8 cellular contexts compared by ENCODE assay signal in the genomic region with DNA sequence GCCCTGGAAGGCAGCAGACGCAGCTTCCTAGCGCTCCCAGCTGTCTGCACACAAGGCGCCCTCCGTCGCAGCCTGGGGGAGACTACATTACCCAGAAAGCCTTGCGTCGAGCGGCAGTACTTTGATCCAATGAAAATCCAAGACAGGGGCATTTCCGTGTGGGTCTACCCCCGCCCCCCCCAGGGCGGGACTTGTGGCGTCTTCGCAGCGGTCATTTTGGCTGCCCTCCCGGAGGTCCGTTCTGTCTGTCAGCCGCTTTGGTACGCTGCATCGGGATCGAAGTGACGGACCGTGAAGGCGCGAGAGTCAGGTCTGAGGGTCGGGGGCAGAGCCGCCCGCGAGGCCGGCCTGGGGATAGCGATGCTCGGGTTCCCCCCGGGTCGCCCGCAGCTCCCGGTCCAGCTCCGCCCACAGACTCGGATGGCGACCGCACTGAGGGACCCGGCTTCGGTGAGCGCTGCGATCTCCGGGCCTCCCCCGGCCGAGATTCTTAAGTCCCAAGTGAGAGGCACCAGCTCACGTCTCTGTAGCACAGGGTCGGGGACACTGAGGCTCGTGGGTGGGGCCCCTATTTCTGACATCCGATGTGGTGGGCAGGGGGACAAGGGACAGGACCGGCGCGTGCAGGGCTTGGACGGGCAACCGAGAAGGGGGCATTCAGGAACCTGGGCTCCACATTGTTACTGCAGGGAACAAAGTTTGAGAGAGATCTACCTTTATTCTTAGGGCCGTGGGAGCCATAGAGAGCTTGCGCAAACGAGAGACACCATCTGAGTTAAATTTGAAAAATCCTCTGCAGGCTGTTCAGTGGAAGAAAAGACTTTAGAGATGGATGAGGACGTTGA. TPM values are rescaled to one million over a fixed set of nuclear protein-coding genes. Genes with fewer than 3 reads are reported as not detected.
A peak's percentile ranks its signal among the peaks of the same experiment; 100 is the strongest.
DNase-seq lines count a peak whose midpoint lies in the region; ATAC-seq and TF ChIP-seq lines count a peak whose summit lies in the region.

A gene (plus strand): TSS at position 182 of the 845 bp plus-strand sequence. CDS start 179 bp downstream, at position 361.

- H3K79me2 ChIP-seq in fibroblast of lung (ENCODE audit: control insufficient read depth, insufficient read depth, low read length), result no peaks in the 10 kb centered on the region

- peak within 1 kb of the TSS; percentile 88 for H2AFZ ChIP-seq in fibroblast of lung (ENCODE audit: low read length)

- H3K27ac Mint-ChIP-seq in activated T-helper 1 cell treated with anti-CD3 and anti-CD28 coated beads, Interleukin-12 subunit alpha, Interleukin-12 subunit beta, Interleukin-2, Interleukin-4 antibody, amounts not matched to agents 30 ng/mL and 10 ng/mL and 1 ng/mL, durations not matched to agents 14 hours and 24 hours and 36 hours, result peak within 1 kb of the TSS; percentile 78
- H3K27ac Mint-ChIP-seq in naive B cell, result peak within 1 kb of the TSS; percentile 67 to 96 (median 93)
- peak within 1 kb of the TSS; percentile 89 for H3K27ac Mint-ChIP-seq in stimulated activated effector memory CD8-positive, alpha-beta T cell treated with anti-CD3 and anti-CD28 coated beads, Interleukin-12 subunit alpha, Interleukin-12 subunit beta, amount 100 ng/mL, for 72 hours

- peaks cover 19% of the 10 kb centered on the region for H3K4me1 Mint-ChIP-seq in activated T-helper 1 cell treated with anti-CD3 and anti-CD28 coated beads, Interleukin-12 subunit alpha, Interleukin-12 subunit beta, Interleukin-2, Interleukin-4 antibody, amounts not matched to agents 30 ng/mL and 10 ng/mL and 1 ng/mL, durations not matched to agents 14 hours and 24 hours and 36 hours (ENCODE audit: low read depth)
- H3K4me1 Mint-ChIP-seq in naive B cell, result peaks cover 20 to 31% (median 21%) of the 10 kb centered on the region in 3 donors
- peaks cover 30% of the 10 kb centered on the region for H3K4me1 Mint-ChIP-seq in stimulated activated effector memory CD8-positive, alpha-beta T cell treated with anti-CD3 and anti-CD28 coated beads, Interleukin-12 subunit alpha, Interleukin-12 subunit beta, amount 100 ng/mL, for 72 hours

- no peak for TF ChIP-seq CTCF in fibroblast of lung (conservative IDR thresholded peaks at IDR 0.05 in 1 of 2, IDR thresholded peaks at IDR 0.05 in 1 of 2; ENCODE audit: low read depth in 1 of 2, low read length in 2 of 2)

- H3K27ac ChIP-seq in fibroblast of lung (ENCODE audit: insufficient read depth, low read length), result peak within 1 kb of the TSS; percentile 71

- H3K9me3 ChIP-seq in fibroblast of lung (ENCODE audit: control insufficient read depth, insufficient read depth, low read depth, low read length), result no peaks in the 10 kb centered on the region

- peak within 1 kb of the TSS; percentile 74 for H3K9ac ChIP-seq in fibroblast of lung (ENCODE audit: insufficient read depth, low read length)

- peaks cover 38% of the 10 kb centered on the region for H3K36me3 Mint-ChIP-seq in activated T-helper 1 cell treated with anti-CD3 and anti-CD28 coated beads, Interleukin-12 subunit alpha, Interleukin-12 subunit beta, Interleukin-2, Interleukin-4 antibody, amounts not matched to agents 30 ng/mL and 10 ng/mL and 1 ng/mL, durations not matched to agents 14 hours and 24 hours and 36 hours (ENCODE audit: low read depth)
- H3K36me3 Mint-ChIP-seq in naive B cell, result peaks cover 28 to 31% of the 10 kb centered on the region in 2 donors
- H3K36me3 Mint-ChIP-seq in stimulated activated effector memory CD8-positive, alpha-beta T cell treated with anti-CD3 and anti-CD28 coated beads, Interleukin-12 subunit alpha, Interleukin-12 subunit beta, amount 100 ng/mL, for 72 hours, result peaks cover 48% of the 10 kb centered on the region

- H3K27me3 ChIP-seq in fibroblast of lung (ENCODE audit: control insufficient read depth, insufficient read depth, low read length), result no peaks in the 10 kb centered on the region

- H3K36me3 ChIP-seq in fibroblast of lung (ENCODE audit: control insufficient read depth, insufficient read depth, low read length), result peaks cover 4% of the 10 kb centered on the region

- peak within 1 kb of the TSS; percentile 85 for H3K4me2 ChIP-seq in fibroblast of lung (ENCODE audit: extremely low read depth, insufficient read depth, low read length)

- DNase-seq in DMS79 treated with DMSO at 0.1 percent for 48 hours (lab: John Stamatoyannopoulos, UW), result peak; percentile 93
- DNase-seq in KG1 (lab: John Stamatoyannopoulos, UW), result peak; percentile 86
- DNase-seq in RKO (ENCODE audit: low spot score), result peak; percentile 90
- DNase-seq in activated T-helper 1 cell treated with anti-CD3 and anti-CD28 coated beads, Interleukin-12 subunit alpha, Interleukin-12 subunit beta, Interleukin-2, Interleukin-4 antibody, amounts not matched to agents 30 ng/mL and 10 ng/mL and 1 ng/mL, durations not matched to agents 14 hours and 24 hours and 36 hours (ENCODE audit: low spot score), result peak; percentile 80
- peak; percentile 93 to 94 for DNase-seq in fibroblast of lung (ENCODE audit: low read depth in 2 of 2)
- peak; percentile 85 for DNase-seq in naive B cell
- peak; percentile 69 to 91 for DNase-seq in stimulated activated effector memory CD8-positive, alpha-beta T cell treated with anti-CD3 and anti-CD28 coated beads, Interleukin-12 subunit alpha, Interleukin-12 subunit beta, amount 100 ng/mL, for 72 hours (ENCODE audit: low spot score in 2 of 2)

- H3K4me3 Mint-ChIP-seq in activated T-helper 1 cell treated with anti-CD3 and anti-CD28 coated beads, Interleukin-12 subunit alpha, Interleukin-12 subunit beta, Interleukin-2, Interleukin-4 antibody, amounts not matched to agents 30 ng/mL and 10 ng/mL and 1 ng/mL, durations not matched to agents 14 hours and 24 hours and 36 hours, result peak within 1 kb of the TSS; percentile 89
- H3K4me3 Mint-ChIP-seq in naive B cell, result peak within 1 kb of the TSS; percentile 86 to 98 (median 95)
- H3K4me3 Mint-ChIP-seq in stimulated activated effector memory CD8-positive, alpha-beta T cell treated with anti-CD3 and anti-CD28 coated beads, Interleukin-12 subunit alpha, Interleukin-12 subunit beta, amount 100 ng/mL, for 72 hours, result peak within 1 kb of the TSS; percentile 90

- no peaks in the 10 kb centered on the region for H4K20me1 ChIP-seq in fibroblast of lung (ENCODE audit: control insufficient read depth, extremely low read depth, insufficient read depth, low read length)

- H3K9me3 Mint-ChIP-seq in activated T-helper 1 cell treated with anti-CD3 and anti-CD28 coated beads, Interleukin-12 subunit alpha, Interleukin-12 subunit beta, Interleukin-2, Interleukin-4 antibody, amounts not matched to agents 30 ng/mL and 10 ng/mL and 1 ng/mL, durations not matched to agents 14 hours and 24 hours and 36 hours, result peaks cover 47% of the 10 kb centered on the region
- peaks cover 5 to 23% (median 19%) of the 10 kb centered on the region in 7 donors for H3K9me3 Mint-ChIP-seq in naive B cell
- peaks cover 25% of the 10 kb centered on the region for H3K9me3 Mint-ChIP-seq in stimulated activated effector memory CD8-positive, alpha-beta T cell treated with anti-CD3 and anti-CD28 coated beads, Interleukin-12 subunit alpha, Interleukin-12 subunit beta, amount 100 ng/mL, for 72 hours

- H3K4me3 ChIP-seq in fibroblast of lung (replicated peaks in 1 of 4; ENCODE audit: control extremely low read depth in 1 of 4, insufficient read depth in 1 of 4, low read depth in 3 of 4, low read length in 4 of 4), result peak within 1 kb of the TSS; percentile 78 to 96 (median 90)

- ATAC-seq in GM21723 (IDR thresholded peaks at IDR 0.05; ENCODE audit: unreplicated experiment) (peak; percentile 94), naive B cell (ENCODE audit: low read depth in 2 of 2) (peak; percentile 100)
- peak; percentile 100 for ATAC-seq in stimulated activated effector memory CD8-positive, alpha-beta T cell treated with anti-CD3 and anti-CD28 coated beads, Interleukin-12 subunit alpha, Interleukin-12 subunit beta, amount 100 ng/mL, for 72 hours

- intact Hi-C loops in activated T-helper 1 cell treated with anti-CD3 and anti-CD28 coated beads, Interleukin-12 subunit alpha, Interleukin-12 subunit beta, Interleukin-2, Interleukin-4 antibody, amounts not matched to agents 30 ng/mL and 10 ng/mL and 1 ng/mL, durations not matched to agents 14 hours and 24 hours and 36 hours (cut with micrococcal nuclease), result loop anchor here (1.0 to 5.0 kb wide), 13 partner anchors 19 to 522 kb away; a partner anchor contains a TSS

- H3K27me3 Mint-ChIP-seq in activated T-helper 1 cell treated with anti-CD3 and anti-CD28 coated beads, Interleukin-12 subunit alpha, Interleukin-12 subunit beta, Interleukin-2, Interleukin-4 antibody, amounts not matched to agents 30 ng/mL and 10 ng/mL and 1 ng/mL, durations not matched to agents 14 hours and 24 hours and 36 hours (ENCODE audit: insufficient read depth), result no peaks in the 10 kb centered on the region
- no peaks in the 10 kb centered on the region for H3K27me3 Mint-ChIP-seq in naive B cell

- H3K4me1 ChIP-seq in fibroblast of lung (ENCODE audit: control insufficient read depth, extremely low read depth, insufficient read depth, low read length), result no peaks in the 10 kb centered on the region

RNA-seq across cellular contexts. Expression of the gene that starts here (rescaled TPM):
- total RNA-seq in activated T-helper 1 cell treated with anti-CD3 and anti-CD28 coated beads, Interleukin-12 subunit alpha, Interleukin-12 subunit beta, Interleukin-2, Interleukin-4 antibody, amounts not matched to agents 30 ng/mL and 10 ng/mL and 1 ng/mL, durations not matched to agents 14 hours and 24 hours and 36 hours, result 8.3 and 8.4 TPM in 2 replicates
- total RNA-seq in fibroblast of lung, result 11.6 and 16.8 TPM in 2 replicates
- polyA plus RNA-seq in fibroblast of lung, result 5.3 and 9.1 TPM in 2 replicates
- polyA plus RNA-seq in fibroblast of lung (2012), result 3.6 and 6.0 TPM in 2 replicates
- 3.3 and 9.1 TPM in 2 replicates for polyA minus RNA-seq in fibroblast of lung (ENCODE audit: low replicate concordance)
- polyA plus RNA-seq in naive B cell (ENCODE audit: low read depth in 6 of 6), result 10 to 100 TPM in 5 of 6 donors, not detected in 1; 17.0 to 27.4 (median 20.9) TPM

Comparison
In these comparisons a context has a peak if more than half of its experiments do, and no peak if none do; other contexts are left out.
1. Peak in every context shown above with its lines: DNase-seq, ATAC-seq, H3K4me3 ChIP-seq and H3K27ac ChIP-seq.